28 cellular contexts compared by ENCODE assay signal in genomic region chr4:162791321-162791720, GRCh38.
DNase-seq lines count a peak whose midpoint lies in the region; ATAC-seq and TF ChIP-seq lines count a peak whose summit lies in the region.
"Had no signal": no experiment of that assay in that cellular context is flagged by ENCODE, and none has a peak within 500 bp of the region (broad histone marks: within the 10 kb centered on the region; RNA-seq: fewer than 3 reads in every experiment).

No MANE protein-coding gene starts in this region.

- peaks cover 2% of the 10 kb centered on the region for H3K27me3 Mint-ChIP-seq in neural progenitor cell (ENCODE audit: insufficient read depth, low read depth)
- H3K27me3 Mint-ChIP-seq in effector memory CD8-positive, alpha-beta T cell, result no peaks in the 10 kb centered on the region
- no peaks in the 10 kb centered on the region for H3K27me3 Mint-ChIP-seq in nephron progenitor cell (ENCODE audit: low read depth, poor library complexity)
- H3K27me3 Mint-ChIP-seq: CD8-positive, alpha-beta memory T cell; IgD-negative memory B cell had no signal

- H3K9me3 Mint-ChIP-seq in neural progenitor cell (no peaks in the 10 kb centered on the region), nephron progenitor cell (no peaks in the 10 kb centered on the region)
- peaks cover 6 to 12% of the 10 kb centered on the region in 2 donors for H3K9me3 Mint-ChIP-seq in effector memory CD8-positive, alpha-beta T cell

- TF ChIP-seq CTCF in neural progenitor cell (IDR thresholded peaks at IDR 0.05) (no peak), nephron progenitor cell (IDR thresholded peaks at IDR 0.05) (no peak)

- no peak overlapping the region for H3K27ac Mint-ChIP-seq in neural progenitor cell
- no peak overlapping the region for H3K27ac Mint-ChIP-seq in effector memory CD8-positive, alpha-beta T cell
- H3K27ac Mint-ChIP-seq in nephron progenitor cell, result no peak overlapping the region
- H3K27ac Mint-ChIP-seq: CD14-positive monocyte; CD8-positive, alpha-beta memory T cell; IgD-negative memory B cell had no signal

- no peak overlapping the region for H3K4me3 Mint-ChIP-seq in neural progenitor cell
- H3K4me3 Mint-ChIP-seq in effector memory CD8-positive, alpha-beta T cell, result no peak overlapping the region
- no peak overlapping the region for H3K4me3 Mint-ChIP-seq in nephron progenitor cell
- H3K4me3 Mint-ChIP-seq: CD14-positive monocyte; CD8-positive, alpha-beta memory T cell; IgD-negative memory B cell had no signal

- no peak overlapping the region for H3K9ac ChIP-seq in neural progenitor cell
- H3K9ac ChIP-seq: KMS-11 had no signal

- no peaks in the 10 kb centered on the region for H4K20me1 ChIP-seq in neural progenitor cell (ENCODE audit: low read depth)

- H3K4me2 ChIP-seq in neural progenitor cell, result no peak overlapping the region
- H3K4me2 ChIP-seq: A549, KMS-11, PC-9 had no signal

- peaks cover 6% of the 10 kb centered on the region for H3K4me1 ChIP-seq in neural progenitor cell
- H3K4me1 ChIP-seq: A549, BE2C, SJSA1 had no signal

- H3F3A ChIP-seq in neural progenitor cell (ENCODE audit: low read depth), result no peaks in the 10 kb centered on the region

- no peak for ATAC-seq in effector memory CD8-positive, alpha-beta T cell (replicated peaks)
- ATAC-seq: A549 had no signal

- H3K4me1 Mint-ChIP-seq in neural progenitor cell (peaks cover 6% of the 10 kb centered on the region), nephron progenitor cell (no peaks in the 10 kb centered on the region)
- no peaks in the 10 kb centered on the region for H3K4me1 Mint-ChIP-seq in effector memory CD8-positive, alpha-beta T cell (ENCODE audit: low read depth in 2 of 2)
- H3K4me1 Mint-ChIP-seq: CD14-positive monocyte; CD8-positive, alpha-beta memory T cell; IgD-negative memory B cell had no signal

- H3K36me3 ChIP-seq in neural progenitor cell, result no peaks in the 10 kb centered on the region
- H3K36me3 ChIP-seq: BE2C, SJSA1 had no signal

- no peak overlapping the region for H3K4me3 ChIP-seq in neural progenitor cell
- H3K4me3 ChIP-seq: A549, PC-9, SJSA1 had no signal

- H3K9me3 ChIP-seq in neural progenitor cell (ENCODE audit: low read depth), result no peaks in the 10 kb centered on the region
- H3K9me3 ChIP-seq: A549, BE2C, SJSA1 had no signal

- H2AFZ ChIP-seq in neural progenitor cell (replicated peaks), result no peak overlapping the region
- H2AFZ ChIP-seq: PC-9 had no signal

- H3K36me3 Mint-ChIP-seq in neural progenitor cell, result no peaks in the 10 kb centered on the region
- H3K36me3 Mint-ChIP-seq in effector memory CD8-positive, alpha-beta T cell (ENCODE audit: insufficient read depth), result peaks cover 3% of the 10 kb centered on the region
- H3K36me3 Mint-ChIP-seq in nephron progenitor cell (ENCODE audit: low read depth), result no peaks in the 10 kb centered on the region
- H3K36me3 Mint-ChIP-seq: CD14-positive monocyte; CD8-positive, alpha-beta memory T cell had no signal

- no peaks in the 10 kb centered on the region for H3K27me3 ChIP-seq in neural progenitor cell
- H3K27me3 ChIP-seq: BE2C had no signal

- H3K27ac ChIP-seq in neural progenitor cell, result no peak overlapping the region
- H3K27ac ChIP-seq: A549, KMS-11, PC-9, SJSA1 had no signal

- H3K79me2 ChIP-seq in neural progenitor cell (ENCODE audit: low read depth), result no peaks in the 10 kb centered on the region

- DNase-seq in D341Med (ENCODE audit: low spot score), result peak; percentile 47
- DNase-seq in M059J (ENCODE audit: low read depth), result peak; percentile 21
- DNase-seq in amniotic epithelial cell (ENCODE audit: low read depth), result peak; percentile 0
- peak; percentile 9 for DNase-seq in neural progenitor cell (ENCODE audit: low spot score)
- no peak for DNase-seq in globus pallidus (ENCODE audit: low spot score)
- DNase-seq in effector memory CD8-positive, alpha-beta T cell, result no peak
- no peak for DNase-seq in nephron progenitor cell
- no peak for DNase-seq in central memory CD4-positive, alpha-beta T cell
- DNase-seq: BE2C; CD8-positive, alpha-beta memory T cell; DMS153; HCEC 1CT; NCI-H1092; NCI-H1417 treated with DMSO at 0.1 percent for 48 hours; NCI-H1694 treated with DMSO at 0.1 percent for 48 hours; NCI-H2081; NCI-H2171; NCI-H345; NCI-H510A treated with DMSO at 0.1 percent for 48 hours; NK-92 treated with Interleukin-12 subunit alpha and Interleukin-12 subunit beta, amount 100 ng/mL, for 24 hours; PC-9; Right ventricle myocardium superior; T-helper 1 cell had no signal

Comparison
In these comparisons a context has a peak if more than half of its experiments do, and no peak if none do; other contexts are left out.
1. DNase-seq: peak in D341Med (single experiment), M059J (single experiment), amniotic epithelial cell (single experiment) and neural progenitor cell (single experiment); none in globus pallidus (single experiment), effector memory CD8-positive, alpha-beta T cell (0 of 3), nephron progenitor cell (single experiment) and central memory CD4-positive, alpha-beta T cell (single experiment).